Comparison of ENCODE assay signal across 28 cellular contexts in genomic region chr6:54715990-54716389, GRCh38.
"Had no signal": no experiment of that assay in that cellular context is flagged by ENCODE, and none has a peak within 500 bp of the region (broad histone marks: within the 10 kb centered on the region; RNA-seq: fewer than 3 reads in every experiment).

No MANE protein-coding gene starts in this region.

- H3K9me3 ChIP-seq: ascending aorta, SJCRH30, SK-N-SH had no signal

- H3K27me3 ChIP-seq: ascending aorta, cardiac muscle cell, SJCRH30 had no signal

- H3K4me1 Mint-ChIP-seq: activated CD4-positive, alpha-beta T cell treated with anti-CD3 and anti-CD28 coated beads, Interleukin-2, amount 10 ng/mL, durations not matched to agents 24 days and 14 days; activated naive CD4-positive, alpha-beta T cell treated with anti-CD3 and anti-CD28 coated beads, Interleukin-2, amount 50 U/mL, for 24 hours; activated naive CD8-positive, alpha-beta T cell treated with anti-CD3 and anti-CD28 coated beads, Interleukin-2, amount 10 ng/mL, durations not matched to agents 7 days and 5 days had no signal

- H3K4me2 ChIP-seq: KMS-11, SK-N-SH had no signal

- H3K9me2 ChIP-seq: SK-N-SH had no signal

- DNase-seq: activated CD4-positive, alpha-beta T cell treated with anti-CD3 and anti-CD28 coated beads, Interleukin-2, amount 10 ng/mL, durations not matched to agents 24 days and 14 days; activated CD4-positive, alpha-beta T cell treated with anti-CD3 and anti-CD28 coated beads, Interleukin-2, amount 50 U/mL, for 4 hours; activated CD8-positive, alpha-beta T cell treated with anti-CD3 and anti-CD28 coated beads, Interleukin-2, amount 10 ng/mL, durations not matched to agents 7 days and 5 days; activated gamma-delta T cell; activated naive CD4-positive, alpha-beta T cell treated with Interleukin-2 at 50 U/mL for 16 hours; activated naive CD8-positive, alpha-beta T cell treated with anti-CD3 and anti-CD28 coated beads, Interleukin-2, amount 10 ng/mL, durations not matched to agents 7 days and 5 days; activated T-cell treated with anti-CD3 and anti-CD28 coated beads, Interleukin-2, amount 50 U/mL, for 24 hours; amygdala; NCI-H1105; NCI-H1417 treated with DMSO at 0.1 percent for 48 hours; NCI-H1694; NCI-H1930; NCI-H2081 treated with DMSO at 0.1 percent for 48 hours; NCI-H510A; NCI-H526; NCI-H748 treated with DMSO at 0.1 percent for 48 hours; OCI-M1; SHP77; SJCRH30; SK-N-SH had no signal

- H3K4me1 ChIP-seq: ascending aorta had no signal

- H3K4me3 Mint-ChIP-seq: activated CD4-positive, alpha-beta T cell treated with anti-CD3 and anti-CD28 coated beads, Interleukin-2, amount 10 ng/mL, durations not matched to agents 24 days and 14 days; activated CD8-positive, alpha-beta T cell treated with anti-CD3 and anti-CD28 coated beads, Interleukin-2, amount 10 ng/mL, durations not matched to agents 7 days and 5 days; activated naive CD4-positive, alpha-beta T cell treated with anti-CD3 and anti-CD28 coated beads, Interleukin-2, amount 50 U/mL, for 24 hours; activated naive CD8-positive, alpha-beta T cell treated with anti-CD3 and anti-CD28 coated beads, Interleukin-2, amount 10 ng/mL, durations not matched to agents 7 days and 5 days; activated T-cell treated with anti-CD3 and anti-CD28 coated beads, Interleukin-2, amount 50 U/mL, for 24 hours; T-helper 1 cell treated with Interleukin-12 subunit alpha and Interleukin-12 subunit beta and Interleukin-4 antibody, amounts not matched to agents 30 μg/mL and 1 μg/mL, for 36 hours; T-helper 2 cell treated with Interferon-gamma antibody and Interleukin-4, amounts not matched to agents 5 μg/mL and 100 μg/mL, for 36 hours had no signal

- H3K27me3 Mint-ChIP-seq: activated CD4-positive, alpha-beta T cell treated with anti-CD3 and anti-CD28 coated beads, Interleukin-2, amount 10 ng/mL, durations not matched to agents 24 days and 14 days; activated naive CD4-positive, alpha-beta T cell treated with anti-CD3 and anti-CD28 coated beads, Interleukin-2, amount 50 U/mL, for 24 hours; activated naive CD8-positive, alpha-beta T cell treated with anti-CD3 and anti-CD28 coated beads, Interleukin-2, amount 10 ng/mL, durations not matched to agents 7 days and 5 days; activated T-cell treated with anti-CD3 and anti-CD28 coated beads, Interleukin-2, amount 50 U/mL, for 24 hours had no signal

- H3K27ac Mint-ChIP-seq: activated CD4-positive, alpha-beta T cell treated with anti-CD3 and anti-CD28 coated beads, Interleukin-2, amount 10 ng/mL, durations not matched to agents 24 days and 14 days; activated CD8-positive, alpha-beta T cell treated with anti-CD3 and anti-CD28 coated beads, Interleukin-2, amount 10 ng/mL, durations not matched to agents 7 days and 5 days; activated naive CD4-positive, alpha-beta T cell treated with anti-CD3 and anti-CD28 coated beads, Interleukin-2, amount 50 U/mL, for 24 hours; activated naive CD8-positive, alpha-beta T cell treated with anti-CD3 and anti-CD28 coated beads, Interleukin-2, amount 10 ng/mL, durations not matched to agents 7 days and 5 days; activated T-cell treated with anti-CD3 and anti-CD28 coated beads, Interleukin-2, amount 50 U/mL, for 24 hours; activated T-helper 2 cell treated with anti-CD3 and anti-CD28 coated beads, Interferon-gamma antibody, Interleukin-2, Interleukin-4, amounts not matched to agents 10 μg/mL and 5 μg/mL and 100 μg/mL, durations not matched to agents 14 hours and 24 hours and 36 hours; T-helper 1 cell treated with Interleukin-12 subunit alpha and Interleukin-12 subunit beta and Interleukin-4 antibody, amounts not matched to agents 30 μg/mL and 1 μg/mL, for 36 hours; T-helper 2 cell treated with Interferon-gamma antibody and Interleukin-4, amounts not matched to agents 5 μg/mL and 100 μg/mL, for 36 hours had no signal

- H3K9ac ChIP-seq: KMS-11, SK-N-SH had no signal

- H3K36me3 Mint-ChIP-seq: activated naive CD4-positive, alpha-beta T cell treated with anti-CD3 and anti-CD28 coated beads, Interleukin-2, amount 50 U/mL, for 24 hours; activated naive CD8-positive, alpha-beta T cell treated with anti-CD3 and anti-CD28 coated beads, Interleukin-2, amount 10 ng/mL, durations not matched to agents 7 days and 5 days had no signal

- H3K9me3 Mint-ChIP-seq: activated CD4-positive, alpha-beta T cell treated with anti-CD3 and anti-CD28 coated beads, Interleukin-2, amount 10 ng/mL, durations not matched to agents 24 days and 14 days; activated naive CD4-positive, alpha-beta T cell treated with anti-CD3 and anti-CD28 coated beads, Interleukin-2, amount 50 U/mL, for 24 hours; activated naive CD8-positive, alpha-beta T cell treated with anti-CD3 and anti-CD28 coated beads, Interleukin-2, amount 10 ng/mL, durations not matched to agents 7 days and 5 days; activated T-helper 2 cell treated with anti-CD3 and anti-CD28 coated beads, Interferon-gamma antibody, Interleukin-2, Interleukin-4, amounts not matched to agents 10 μg/mL and 5 μg/mL and 100 μg/mL, durations not matched to agents 14 hours and 24 hours and 36 hours; T-helper 1 cell treated with Interleukin-12 subunit alpha and Interleukin-12 subunit beta and Interleukin-4 antibody, amounts not matched to agents 30 μg/mL and 1 μg/mL, for 36 hours; T-helper 2 cell treated with Interferon-gamma antibody and Interleukin-4, amounts not matched to agents 5 μg/mL and 100 μg/mL, for 36 hours had no signal

- H3K4me3 ChIP-seq: ascending aorta, cardiac muscle cell, SJCRH30 had no signal

- H3K36me3 ChIP-seq: ascending aorta, cardiac muscle cell, SJCRH30 had no signal

- ATAC-seq: activated CD8-positive, alpha-beta T cell treated with anti-CD3 and anti-CD28 coated beads, Interleukin-2, amount 10 ng/mL, durations not matched to agents 7 days and 5 days; Panc1 had no signal

- H3K27ac ChIP-seq: ascending aorta, cardiac muscle cell, KMS-11, SJCRH30 had no signal
